ENCODE assay signal across 22 cellular contexts in the genomic region with DNA sequence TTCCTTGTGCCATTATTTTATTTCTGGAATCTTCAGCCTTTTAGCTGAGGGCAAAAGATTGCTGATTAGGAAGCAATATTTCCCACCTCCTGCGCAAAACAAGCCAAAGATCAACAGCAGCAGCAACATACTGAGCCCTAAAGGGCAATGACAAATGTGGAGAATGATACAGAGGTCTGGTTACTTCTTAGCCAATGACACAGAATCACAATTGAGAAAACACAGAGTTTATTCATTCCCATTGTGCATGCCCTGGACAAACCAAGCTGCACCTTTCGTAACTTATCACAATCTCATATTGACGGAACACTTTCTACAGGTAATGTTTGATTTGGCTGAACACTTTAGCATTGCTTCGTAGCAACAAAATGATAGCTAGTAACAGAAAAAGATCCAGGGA. TPM values are rescaled to one million over a fixed set of nuclear protein-coding genes. Genes with fewer than 3 reads are reported as not detected.
"Had no signal": no experiment of that assay in that cellular context is flagged by ENCODE, and none has a peak within 500 bp of the region (broad histone marks: within the 10 kb centered on the region; RNA-seq: fewer than 3 reads in every experiment).

No MANE protein-coding gene starts in this region.

- H3K27ac ChIP-seq: HL-60, SJSA1, SK-N-MC had no signal

- FAIRE-seq: HTR-8/SVneo, RCC 7860 had no signal

- H3K36me3 ChIP-seq: MG63, SJSA1 had no signal

- DNase-seq: KBM-7, MG63, NCI-H1092, NCI-H1105 treated with DMSO at 0.1 percent for 48 hours, NCI-H1417 treated with DMSO at 0.1 percent for 48 hours, NCI-H146, NCI-H1694 treated with DMSO at 0.1 percent for 48 hours, NCI-H2029, NCI-H2227 treated with DMSO at 0.1 percent for 48 hours, NCI-H524, NCI-H526 treated with DMSO at 0.1 percent for 48 hours, NCI-H774, Right ventricle myocardium superior, RPMI8226, SIG-M5 had no signal

- H3K9me3 ChIP-seq: MG63, SJSA1 had no signal

- H3K4me1 ChIP-seq: SJSA1 had no signal

- H3K27me3 ChIP-seq: MG63, SJSA1 had no signal

- H3K4me3 ChIP-seq: MG63, SJSA1, SK-N-MC had no signal

RNA-seq across cellular contexts. Expression of gene F9, which starts 13.4 kb away (rescaled TPM):
- total RNA-seq: LHCN-M2, NCI-H460, Right ventricle myocardium superior, SJSA1 had no signal
